Comparison of ENCODE assay signal across 9 cellular contexts in genomic region chr5:91312698-91313097, GRCh38.
DNase-seq lines count a peak whose midpoint lies in the region; ATAC-seq and TF ChIP-seq lines count a peak whose summit lies in the region.
"Had no signal": no experiment of that assay in that cellular context is flagged by ENCODE, and none has a peak within 500 bp of the region (broad histone marks: within the 10 kb centered on the region; RNA-seq: fewer than 3 reads in every experiment).

No MANE protein-coding gene starts in this region.

- peaks cover 47% of the 10 kb centered on the region for H3K4me1 Mint-ChIP-seq in CD4-positive, alpha-beta T cell (ENCODE audit: low read depth)
- H3K4me1 Mint-ChIP-seq in dendritic cell treated with granulocyte-macrophage colony-stimulating factor and Interleukin-4, amounts not matched to agents 40 ng/mL and 50 ng/mL, for 4 days (ENCODE audit: low read depth) = peaks cover 57% of the 10 kb centered on the region
- peaks cover 37% of the 10 kb centered on the region for H3K4me1 Mint-ChIP-seq in osteocyte (ENCODE audit: unreplicated experiment)

- no TSS peak for BruUV-seq in OCI-LY7 (replicated peaks; lab: Mats Ljungman, UMichigan)

- H3K9me3 ChIP-seq in CD4-positive, alpha-beta T cell (ENCODE audit: control insufficient read depth, low read length) = no peaks in the 10 kb centered on the region
- no peaks in the 10 kb centered on the region for H3K9me3 ChIP-seq in OCI-LY7 (ENCODE audit: low read length)

- peaks cover 59% of the 10 kb centered on the region for H3K4me1 ChIP-seq in OCI-LY7 (ENCODE audit: insufficient read depth, low read length, poor library complexity, severe bottlenecking)

- no peaks in the 10 kb centered on the region for H3K79me2 ChIP-seq in OCI-LY7 (ENCODE audit: insufficient read depth, low read depth, low read length)

- peak overlapping the region; percentile 85 for H3K27ac Mint-ChIP-seq in CD4-positive, alpha-beta T cell
- peak overlapping the region; percentile 94 for H3K27ac Mint-ChIP-seq in dendritic cell treated with granulocyte-macrophage colony-stimulating factor and Interleukin-4, amounts not matched to agents 40 ng/mL and 50 ng/mL, for 4 days
- H3K27ac Mint-ChIP-seq in osteocyte (ENCODE audit: unreplicated experiment) = peak overlapping the region; percentile 93

- H3K4me2 ChIP-seq in OCI-LY7 (ENCODE audit: low read length) = peak overlapping the region; percentile 63; the same call in 1 of the 2 replicates

- H4K20me1 ChIP-seq in OCI-LY7 (ENCODE audit: insufficient read depth, low read length) = no peaks in the 10 kb centered on the region

- ATAC-seq in CD4-positive, alpha-beta T cell (ENCODE audit: poor library complexity) = no peak
- ATAC-seq in GM19023 (IDR thresholded peaks at IDR 0.05; ENCODE audit: unreplicated experiment) = no peak
- ATAC-seq in HG03196 (IDR thresholded peaks at IDR 0.05; ENCODE audit: unreplicated experiment) = no peak

- H3K27ac ChIP-seq in CD4-positive, alpha-beta T cell (ENCODE audit: low read depth, low read length) = no peak overlapping the region
- peak overlapping the region; percentile 52 for H3K27ac ChIP-seq in OCI-LY7 (ENCODE audit: low read depth, low read length, poor library complexity, severe bottlenecking)

- H3K9me2 ChIP-seq in OCI-LY7 (ENCODE audit: insufficient read depth, low read length) = no peaks in the 10 kb centered on the region

- no peaks in the 10 kb centered on the region for H3K36me3 ChIP-seq in OCI-LY7 (ENCODE audit: insufficient read depth, low read length)

- no peaks in the 10 kb centered on the region for H3K9me3 Mint-ChIP-seq in CD4-positive, alpha-beta T cell
- no peaks in the 10 kb centered on the region for H3K9me3 Mint-ChIP-seq in dendritic cell treated with granulocyte-macrophage colony-stimulating factor and Interleukin-4, amounts not matched to agents 40 ng/mL and 50 ng/mL, for 4 days
- no peaks in the 10 kb centered on the region for H3K9me3 Mint-ChIP-seq in osteocyte (ENCODE audit: unreplicated experiment)

- H3K27me3 ChIP-seq in CD4-positive, alpha-beta T cell (ENCODE audit: control insufficient read depth, insufficient read depth, low read length) = no peaks in the 10 kb centered on the region

- peak overlapping the region; percentile 31 for H3K4me3 Mint-ChIP-seq in CD4-positive, alpha-beta T cell
- H3K4me3 Mint-ChIP-seq in dendritic cell treated with granulocyte-macrophage colony-stimulating factor and Interleukin-4, amounts not matched to agents 40 ng/mL and 50 ng/mL, for 4 days = peak overlapping the region; percentile 68
- H3K4me3 Mint-ChIP-seq in osteocyte (ENCODE audit: unreplicated experiment) = no peak overlapping the region

- H2AFZ ChIP-seq in OCI-LY7 (ENCODE audit: low read length) = peak overlapping the region; percentile 91; the same call in 1 of the 2 replicates

- POLR2A ChIA-PET in CD4-positive, alpha-beta T cell (lab: Charles Lee) = interaction anchor here (1.3 to 6.9 kb wide), 5 partner anchors 15 to 72 kb away, joined by 4 to 151 read pairs (median 46); partner anchors contain the start of gene ARRDC3
- POLR2A ChIA-PET in OCI-LY7 (lab: Charles Lee) = interaction anchor here (0.7 to 2.6 kb wide), 5 partner anchors 11 to 71 kb away, joined by 3 to 15 read pairs (median 12); partner anchors contain the start of gene ARRDC3

- no peaks in the 10 kb centered on the region for H3K27me3 Mint-ChIP-seq in CD4-positive, alpha-beta T cell
- no peaks in the 10 kb centered on the region for H3K27me3 Mint-ChIP-seq in dendritic cell treated with granulocyte-macrophage colony-stimulating factor and Interleukin-4, amounts not matched to agents 40 ng/mL and 50 ng/mL, for 4 days
- no peaks in the 10 kb centered on the region for H3K27me3 Mint-ChIP-seq in osteocyte (ENCODE audit: unreplicated experiment)

- no peak for DNase-seq in CD4-positive, alpha-beta T cell
- no peak for DNase-seq in OCI-LY7 (ENCODE audit: low spot score)
- no peak for DNase-seq in osteocyte (ENCODE audit: extremely low spot score, unreplicated experiment)
- no peak for DNase-seq in activated CD4-positive, alpha-beta T cell treated with anti-CD3 and anti-CD28 coated beads for 4 hours
- no peak for DNase-seq in NCI-H226
- DNase-seq: GDM1 had no signal

- CTCF ChIA-PET in CD4-positive, alpha-beta T cell (lab: Charles Lee) = interaction anchor here (1.7 to 3.7 kb wide), 3 partner anchors 32 to 72 kb away, joined by 6 to 17 read pairs (median 7); partner anchors contain the start of gene ARRDC3
- CTCF ChIA-PET in OCI-LY7 (lab: Charles Lee; ENCODE audit: unreplicated experiment) = interaction anchor here (0.5 kb wide), 1 partner anchor 60 kb away, joined by 3 read pairs; no protein-coding TSS in a partner anchor

- H3K36me3 Mint-ChIP-seq in CD4-positive, alpha-beta T cell (ENCODE audit: low read depth) = no peaks in the 10 kb centered on the region
- H3K36me3 Mint-ChIP-seq in dendritic cell treated with granulocyte-macrophage colony-stimulating factor and Interleukin-4, amounts not matched to agents 40 ng/mL and 50 ng/mL, for 4 days (ENCODE audit: low read depth) = peaks cover 11% of the 10 kb centered on the region
- no peaks in the 10 kb centered on the region for H3K36me3 Mint-ChIP-seq in osteocyte (ENCODE audit: unreplicated experiment)

- intact Hi-C loops in CD4-positive, alpha-beta T cell (cut with DNase I, micrococcal nuclease) = loop anchor here (2.0 to 10.0 kb wide), 3 partner anchors 48 to 85 kb away; no protein-coding TSS in a partner anchor
- intact Hi-C loops in OCI-LY7 (cut with micrococcal nuclease; ENCODE audit: unreplicated experiment) = loop anchor here (5.0 kb wide), 1 partner anchor 50 kb away; no protein-coding TSS in a partner anchor
- intact Hi-C loops in dendritic cell treated with granulocyte-macrophage colony-stimulating factor and Interleukin-4, amounts not matched to agents 40 ng/mL and 50 ng/mL, for 4 days (cut with micrococcal nuclease) = no loop called here

- no peak overlapping the region for H3K4me3 ChIP-seq in OCI-LY7 (ENCODE audit: low read depth, low read length, poor library complexity, severe bottlenecking)

- no peak for TF ChIP-seq CTCF in CD4-positive, alpha-beta T cell (IDR thresholded peaks at IDR 0.05)
- TF ChIP-seq CTCF in OCI-LY7 (conservative IDR thresholded peaks at IDR 0.05; ENCODE audit: low read length) (no peak), osteocyte (IDR thresholded peaks at IDR 0.05) (no peak)
